Comparison of ENCODE assay signal across 12 cellular contexts in genomic region chr6:100126682-100127484, GRCh38.
A peak's percentile ranks its signal among the peaks of the same experiment; 100 is the strongest.
DNase-seq lines count a peak whose midpoint lies in the region; ATAC-seq and TF ChIP-seq lines count a peak whose summit lies in the region.
"Had no signal": no experiment of that assay in that cellular context is flagged by ENCODE, and none has a peak within 500 bp of the region (broad histone marks: within the 10 kb centered on the region; RNA-seq: fewer than 3 reads in every experiment).

No MANE protein-coding gene starts in this region.

- no peaks in the 10 kb centered on the region for H3K79me2 ChIP-seq in HCT116 (ENCODE audit: insufficient read depth, low read length)
- no peaks in the 10 kb centered on the region for H3K79me2 ChIP-seq in osteoblast (ENCODE audit: insufficient read depth, low read length)

- no peak overlapping the region for H3K9ac ChIP-seq in HCT116 (ENCODE audit: low read length)

- peaks cover 24% of the 10 kb centered on the region for H3K4me1 Mint-ChIP-seq in activated CD4-positive, alpha-beta memory T cell treated with anti-CD3 and anti-CD28 coated beads, Interleukin-2, amount 10 ng/mL, durations not matched to agents 7 days and 5 days
- H3K4me1 Mint-ChIP-seq in activated CD4-positive, alpha-beta memory T cell treated with anti-CD3 and anti-CD28 coated beads for 36 hours (ENCODE audit: low read depth), result no peaks in the 10 kb centered on the region
- no peaks in the 10 kb centered on the region for H3K4me1 Mint-ChIP-seq in nephron progenitor cell
- H3K4me1 Mint-ChIP-seq in activated T-cell treated with anti-CD3 and anti-CD28 coated beads, Interleukin-2, amount 50 U/mL, for 4 hours (ENCODE audit: low read depth), result no peaks in the 10 kb centered on the region

- POLR2A ChIA-PET in activated CD4-positive, alpha-beta memory T cell treated with anti-CD3 and anti-CD28 coated beads, Interleukin-2, amount 10 ng/mL, durations not matched to agents 7 days and 5 days (lab: Charles Lee), result no interaction called here
- POLR2A ChIA-PET in activated CD4-positive, alpha-beta memory T cell treated with anti-CD3 and anti-CD28 coated beads for 36 hours (lab: Charles Lee), result no interaction called here
- POLR2A ChIA-PET in HCT116 (lab: Charles Lee), result no interaction called here

- H3K36me3 Mint-ChIP-seq in activated CD4-positive, alpha-beta memory T cell treated with anti-CD3 and anti-CD28 coated beads, Interleukin-2, amount 10 ng/mL, durations not matched to agents 7 days and 5 days (ENCODE audit: low read depth), result peaks cover 9% of the 10 kb centered on the region
- H3K36me3 Mint-ChIP-seq in activated CD4-positive, alpha-beta memory T cell treated with anti-CD3 and anti-CD28 coated beads for 36 hours, result no peaks in the 10 kb centered on the region
- peaks cover 17% of the 10 kb centered on the region for H3K36me3 Mint-ChIP-seq in nephron progenitor cell (ENCODE audit: low read depth)
- no peaks in the 10 kb centered on the region for H3K36me3 Mint-ChIP-seq in activated T-cell treated with anti-CD3 and anti-CD28 coated beads, Interleukin-2, amount 50 U/mL, for 4 hours (ENCODE audit: insufficient read depth)

- no peaks in the 10 kb centered on the region for H3K9me2 ChIP-seq in HCT116 (ENCODE audit: insufficient read depth)

- H2AFZ ChIP-seq in HCT116 (ENCODE audit: low read depth, low read length, poor library complexity, severe bottlenecking) (no peak overlapping the region), osteoblast (ENCODE audit: low read length) (no peak overlapping the region)

- no peak for TF ChIP-seq POLR2A in HCT116 (IDR thresholded peaks at IDR 0.05; ENCODE audit: borderline replicate concordance, extremely low read depth, insufficient read depth, insufficient read length)

- H4K20me1 ChIP-seq in HCT116 (ENCODE audit: insufficient read depth), result no peaks in the 10 kb centered on the region
- no peaks in the 10 kb centered on the region for H4K20me1 ChIP-seq in osteoblast (ENCODE audit: insufficient read depth, low read length)

- no peaks in the 10 kb centered on the region for H3K36me3 ChIP-seq in HCT116 (ENCODE audit: control insufficient read depth in 1 of 2, insufficient read depth in 2 of 2, low read length in 2 of 2)
- no peaks in the 10 kb centered on the region for H3K36me3 ChIP-seq in osteoblast (ENCODE audit: insufficient read depth, low read length)

- intact Hi-C loops in activated CD4-positive, alpha-beta memory T cell treated with anti-CD3 and anti-CD28 coated beads for 36 hours (cut with micrococcal nuclease), result loop anchor here (2.0 to 5.0 kb wide), 2 partner anchors 45 to 102 kb away; no protein-coding TSS in a partner anchor
- intact Hi-C loops in HCT116 (cut with micrococcal nuclease), result no loop called here

- TF ChIP-seq RAD21 in HCT116 (IDR thresholded peaks at IDR 0.05; ENCODE audit: low read depth), result peak; percentile 42

- no peak overlapping the region for H3K4me3 ChIP-seq in HCT116 (replicated peaks in 1 of 2; ENCODE audit: low read depth in 1 of 2, low read length in 2 of 2)
- no peak overlapping the region for H3K4me3 ChIP-seq in LNCaP clone FGC (ENCODE audit: low read depth, low read length)
- H3K4me3 ChIP-seq in osteoblast (ENCODE audit: insufficient read depth, low read length), result no peak overlapping the region

- CTCF ChIA-PET in activated CD4-positive, alpha-beta memory T cell treated with anti-CD3 and anti-CD28 coated beads, Interleukin-2, amount 10 ng/mL, durations not matched to agents 7 days and 5 days (lab: Charles Lee), result interaction anchor here (1.4 kb wide), 1 partner anchor 9 kb away, joined by 5 read pairs; no protein-coding TSS in a partner anchor
- CTCF ChIA-PET in activated CD4-positive, alpha-beta memory T cell treated with anti-CD3 and anti-CD28 coated beads for 36 hours (lab: Charles Lee), result no interaction called here
- CTCF ChIA-PET in HCT116 (lab: Charles Lee), result interaction anchor here (1.0 kb wide), 1 partner anchor 20 kb away, joined by 3 read pairs; no protein-coding TSS in a partner anchor

- H3K27ac Mint-ChIP-seq in activated CD4-positive, alpha-beta memory T cell treated with anti-CD3 and anti-CD28 coated beads, Interleukin-2, amount 10 ng/mL, durations not matched to agents 7 days and 5 days, result peak overlapping the region; percentile 79
- H3K27ac Mint-ChIP-seq in activated CD4-positive, alpha-beta memory T cell treated with anti-CD3 and anti-CD28 coated beads for 36 hours, result no peak overlapping the region
- H3K27ac Mint-ChIP-seq in nephron progenitor cell, result no peak overlapping the region
- H3K27ac Mint-ChIP-seq: stimulated activated naive CD8-positive, alpha-beta T cell treated with anti-CD3 and anti-CD28 coated beads, Interleukin-15, Interleukin-2, amounts not matched to agents 100 ng/mL and 50 ng/mL, for 24 hours had no signal

- H3K27me3 ChIP-seq in HCT116 (ENCODE audit: insufficient read depth, low read length) (no peaks in the 10 kb centered on the region), osteoblast (ENCODE audit: insufficient read depth, low read length) (peaks cover 11% of the 10 kb centered on the region)

- ATAC-seq in HCT116, result no peak
- no peak for ATAC-seq in activated T-cell treated with anti-CD3 and anti-CD28 coated beads, Interleukin-2, amount 50 U/mL, for 4 hours

- peaks cover 1% of the 10 kb centered on the region for H3K27me3 Mint-ChIP-seq in activated CD4-positive, alpha-beta memory T cell treated with anti-CD3 and anti-CD28 coated beads, Interleukin-2, amount 10 ng/mL, durations not matched to agents 7 days and 5 days
- peaks cover 8% of the 10 kb centered on the region for H3K27me3 Mint-ChIP-seq in activated CD4-positive, alpha-beta memory T cell treated with anti-CD3 and anti-CD28 coated beads for 36 hours
- H3K27me3 Mint-ChIP-seq in nephron progenitor cell (ENCODE audit: low read depth, poor library complexity), result peaks cover 4% of the 10 kb centered on the region
- peaks cover 5% of the 10 kb centered on the region for H3K27me3 Mint-ChIP-seq in activated T-cell treated with anti-CD3 and anti-CD28 coated beads, Interleukin-2, amount 50 U/mL, for 4 hours (ENCODE audit: low read depth)

- no peak for DNase-seq in activated CD4-positive, alpha-beta memory T cell treated with anti-CD3 and anti-CD28 coated beads, Interleukin-2, amount 10 ng/mL, durations not matched to agents 7 days and 5 days
- DNase-seq in activated CD4-positive, alpha-beta memory T cell treated with anti-CD3 and anti-CD28 coated beads for 36 hours, result no peak
- no peak for DNase-seq in HCT116 (ENCODE audit: low read depth, low spot score)
- DNase-seq in LNCaP clone FGC (ENCODE audit: low read depth), result no peak
- DNase-seq in osteoblast (ENCODE audit: insufficient read length, low spot score, missing footprints), result peak; percentile 51
- no peak for DNase-seq in nephron progenitor cell
- no peak for DNase-seq in activated T-cell treated with anti-CD3 and anti-CD28 coated beads, Interleukin-2, amount 50 U/mL, for 4 hours
- DNase-seq in amniotic stem cell (lab: John Stamatoyannopoulos, UW), result no peak
- DNase-seq: hippocampal formation, NCI-H1694, T1000 had no signal

- H3K4me2 ChIP-seq in HCT116 (ENCODE audit: low read length) (no peak overlapping the region), osteoblast (ENCODE audit: insufficient read depth, low read length) (no peak overlapping the region)

- BruUV-seq in HCT116 (replicated peaks; lab: Mats Ljungman, UMichigan), result no TSS peak

- H3K27ac ChIP-seq in HCT116 (ENCODE audit: low read depth, low read length) (no peak overlapping the region), osteoblast (ENCODE audit: low read depth, low read length) (no peak overlapping the region)

- no peak overlapping the region for H3K4me3 Mint-ChIP-seq in activated CD4-positive, alpha-beta memory T cell treated with anti-CD3 and anti-CD28 coated beads, Interleukin-2, amount 10 ng/mL, durations not matched to agents 7 days and 5 days
- no peak overlapping the region for H3K4me3 Mint-ChIP-seq in activated CD4-positive, alpha-beta memory T cell treated with anti-CD3 and anti-CD28 coated beads for 36 hours
- H3K4me3 Mint-ChIP-seq in nephron progenitor cell, result no peak overlapping the region
- H3K4me3 Mint-ChIP-seq in activated T-cell treated with anti-CD3 and anti-CD28 coated beads, Interleukin-2, amount 50 U/mL, for 4 hours, result no peak overlapping the region
- H3K4me3 Mint-ChIP-seq: stimulated activated naive CD8-positive, alpha-beta T cell treated with anti-CD3 and anti-CD28 coated beads, Interleukin-15, Interleukin-2, amounts not matched to agents 100 ng/mL and 50 ng/mL, for 24 hours had no signal

- RAD21 ChIA-PET in HCT116 (lab: Charles Lee; ENCODE audit: low non-redundant PET in 1 of 2, low total read pairs in 2 of 2, uncharacterized antibody in 2 of 2, unreplicated experiment in 2 of 2), result no interaction called here

- H3K9me3 ChIP-seq in HCT116 (ENCODE audit: control insufficient read depth in 1 of 2, insufficient read depth in 1 of 2, low read depth in 1 of 2, low read length in 2 of 2), result no peaks in the 10 kb centered on the region
- H3K9me3 ChIP-seq in osteoblast (ENCODE audit: low read depth, low read length), result peaks cover 3% of the 10 kb centered on the region

- H3K4me1 ChIP-seq in HCT116 (ENCODE audit: control insufficient read depth in 1 of 2, insufficient read depth in 2 of 2, low read length in 2 of 2) (no peaks in the 10 kb centered on the region), osteoblast (ENCODE audit: insufficient read depth, low read length) (no peaks in the 10 kb centered on the region)

- H3K9me3 Mint-ChIP-seq in activated CD4-positive, alpha-beta memory T cell treated with anti-CD3 and anti-CD28 coated beads, Interleukin-2, amount 10 ng/mL, durations not matched to agents 7 days and 5 days, result peaks cover 2% of the 10 kb centered on the region
- peaks cover 10% of the 10 kb centered on the region for H3K9me3 Mint-ChIP-seq in activated CD4-positive, alpha-beta memory T cell treated with anti-CD3 and anti-CD28 coated beads for 36 hours
- H3K9me3 Mint-ChIP-seq in nephron progenitor cell, result peaks cover 17% of the 10 kb centered on the region
- H3K9me3 Mint-ChIP-seq in activated T-cell treated with anti-CD3 and anti-CD28 coated beads, Interleukin-2, amount 50 U/mL, for 4 hours, result peaks cover 12% of the 10 kb centered on the region

- TF ChIP-seq CTCF in HCT116 (IDR thresholded peaks at IDR 0.05 in 2 of 3, conservative IDR thresholded peaks at IDR 0.05 in 1 of 3; ENCODE audit: borderline replicate concordance in 1 of 3, insufficient read depth in 1 of 3, low read depth in 2 of 3, low read length in 2 of 3), result 0 out of 6 replicates have a peak, but pooled peaks of 1 of the 3 experiments have one; percentile 8
- TF ChIP-seq CTCF in LNCaP clone FGC (IDR thresholded peaks at IDR 0.05; ENCODE audit: control insufficient read depth, extremely low read depth, insufficient read depth), result peak; percentile 26; the same call in 1 of the 2 replicates
- no peak for TF ChIP-seq CTCF in osteoblast (IDR thresholded peaks at IDR 0.05; ENCODE audit: extremely low read depth, low read depth, low read length)
- TF ChIP-seq CTCF in nephron progenitor cell (IDR thresholded peaks at IDR 0.05), result no peak

TF ChIP-seq in HCT116, 20 proteins besides CTCF, POLR2A, EP300 and RAD21:
- TF ChIP-seq FOSL1 (IDR thresholded peaks at IDR 0.05; ENCODE audit: low read depth) (no peak), CBX3 (IDR thresholded peaks at IDR 0.05; ENCODE audit: low read depth) (no peak)
